In genomic region chr10:29243750-29244149, GRCh38 we compare ENCODE assay signal across 1 cellular context.
TF ChIP-seq lines count a peak whose summit lies in the region.

No MANE protein-coding gene starts in this region.

TF ChIP-seq in IMR-90, 13 proteins besides CTCF, POLR2A, EP300 and RAD21 (continued from another document):
- TF ChIP-seq MAZ (IDR thresholded peaks at IDR 0.05; ENCODE audit: borderline replicate concordance, low read depth, low read length) (no peak), CHD1 (IDR thresholded peaks at IDR 0.05; ENCODE audit: low read depth, low read length) (no peak), RFX5 (IDR thresholded peaks at IDR 0.05; ENCODE audit: low read depth, low read length) (no peak), MXI1 (IDR thresholded peaks at IDR 0.05; ENCODE audit: borderline replicate concordance, low read depth, low read length) (no peak), RCOR1 (IDR thresholded peaks at IDR 0.05; ENCODE audit: insufficient replicate concordance, low read length) (no peak), ELK1 (IDR thresholded peaks at IDR 0.05; ENCODE audit: borderline replicate concordance, low read depth, low read length) (no peak)
- TF ChIP-seq, protein P1, sequence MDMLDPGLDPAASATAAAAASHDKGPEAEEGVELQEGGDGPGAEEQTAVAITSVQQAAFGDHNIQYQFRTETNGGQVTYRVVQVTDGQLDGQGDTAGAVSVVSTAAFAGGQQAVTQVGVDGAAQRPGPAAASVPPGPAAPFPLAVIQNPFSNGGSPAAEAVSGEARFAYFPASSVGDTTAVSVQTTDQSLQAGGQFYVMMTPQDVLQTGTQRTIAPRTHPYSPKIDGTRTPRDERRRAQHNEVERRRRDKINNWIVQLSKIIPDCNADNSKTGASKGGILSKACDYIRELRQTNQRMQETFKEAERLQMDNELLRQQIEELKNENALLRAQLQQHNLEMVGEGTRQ (IDR thresholded peaks at IDR 0.05; ENCODE audit: low read depth, low read length) = no peak
TF ChIP-seq in IMR-90: peak in this region for 0.
